In genomic region chr11:59171508-59172322, GRCh38 we compare ENCODE assay signal across 8 cellular contexts. TPM values are rescaled to one million over a fixed set of nuclear protein-coding genes. Genes with fewer than 3 reads are reported as not detected.
DNase-seq lines count a peak whose midpoint lies in the region; ATAC-seq and TF ChIP-seq lines count a peak whose summit lies in the region.

TSS of gene DTX4 (plus strand) at chr11:59172132. CDS start at chr11:59172596, 464 bp downstream.

- H3K4me1 ChIP-seq in hepatocyte (ENCODE audit: insufficient read depth): peaks cover 17% of the 10 kb centered on the region

- in situ Hi-C loops in astrocyte of the cerebellum (cut with HindIII; ENCODE audit: low sequenced_read_pairs): no loop called here

- no peaks in the 10 kb centered on the region for H3K36me3 ChIP-seq in hepatocyte (replicated peaks; ENCODE audit: insufficient read depth, low read depth)

- H3K9me3 ChIP-seq in hepatocyte (ENCODE audit: low read depth): no peaks in the 10 kb centered on the region

- no peaks in the 10 kb centered on the region for H4K20me1 ChIP-seq in hepatocyte (ENCODE audit: insufficient read depth, poor library complexity, severe bottlenecking)

- peaks cover 37% of the 10 kb centered on the region for H3K27me3 Mint-ChIP-seq in T-helper 2 cell treated with Interferon-gamma antibody and Interleukin-4, amounts not matched to agents 5 μg/mL and 100 μg/mL, for 36 hours (ENCODE audit: low read depth)

- peak; percentile 90 for DNase-seq in NCI-H1436 (lab: John Stamatoyannopoulos, UW)
- peak; percentile 86 for DNase-seq in T-helper 2 cell treated with Interferon-gamma antibody and Interleukin-4, amounts not matched to agents 5 μg/mL and 100 μg/mL, for 36 hours (ENCODE audit: low spot score)
- DNase-seq in astrocyte of the cerebellum (ENCODE audit: low read depth): peak; percentile 75
- DNase-seq in hepatocyte (ENCODE audit: low spot score): peak; percentile 96
- DNase-seq in retina: peak; percentile 99
- DNase-seq in cortex of kidney (lab: John Stamatoyannopoulos, UW): no peak

- H2AFZ ChIP-seq in hepatocyte: peak within 1 kb of the TSS; percentile 92

- peak; percentile 78 for ATAC-seq in HG02840 (IDR thresholded peaks at IDR 0.05; ENCODE audit: low FRiP score, unreplicated experiment)

- peak within 1 kb of the TSS; percentile 82 for H3K4me3 Mint-ChIP-seq in T-helper 2 cell treated with Interferon-gamma antibody and Interleukin-4, amounts not matched to agents 5 μg/mL and 100 μg/mL, for 36 hours

- H3K36me3 Mint-ChIP-seq in T-helper 2 cell treated with Interferon-gamma antibody and Interleukin-4, amounts not matched to agents 5 μg/mL and 100 μg/mL, for 36 hours (ENCODE audit: low read depth): no peaks in the 10 kb centered on the region

- H3K27ac Mint-ChIP-seq in T-helper 2 cell treated with Interferon-gamma antibody and Interleukin-4, amounts not matched to agents 5 μg/mL and 100 μg/mL, for 36 hours: peak within 1 kb of the TSS; percentile 50

- TF ChIP-seq CTCF in astrocyte of the cerebellum (IDR thresholded peaks at IDR 0.05; ENCODE audit: low read depth, low read length, missing control alignments): peak; percentile 74
- TF ChIP-seq CTCF in hepatocyte (IDR thresholded peaks at IDR 0.05; ENCODE audit: poor library complexity): peak; percentile 95

- H3K4me1 Mint-ChIP-seq in T-helper 2 cell treated with Interferon-gamma antibody and Interleukin-4, amounts not matched to agents 5 μg/mL and 100 μg/mL, for 36 hours (ENCODE audit: low read depth): peaks cover 10% of the 10 kb centered on the region

- H3K4me3 ChIP-seq in astrocyte of the cerebellum (ENCODE audit: low read depth, low read length) (peak within 1 kb of the TSS; percentile 55), hepatocyte (peak within 1 kb of the TSS; percentile 94)

- peak; percentile 38 for TF ChIP-seq POLR2A in GM15510 (IDR thresholded peaks at IDR 0.05; ENCODE audit: borderline replicate concordance, extremely low read depth, insufficient read length)

- peak within 1 kb of the TSS; percentile 95 for H3K27ac ChIP-seq in hepatocyte

- H3K9me2 ChIP-seq in hepatocyte (replicated peaks; ENCODE audit: insufficient read depth): no peaks in the 10 kb centered on the region

- peaks cover 27% of the 10 kb centered on the region for H3K79me2 ChIP-seq in hepatocyte

- H3K4me2 ChIP-seq in hepatocyte: peak within 1 kb of the TSS; percentile 100

- H3K9me3 Mint-ChIP-seq in T-helper 2 cell treated with Interferon-gamma antibody and Interleukin-4, amounts not matched to agents 5 μg/mL and 100 μg/mL, for 36 hours: no peaks in the 10 kb centered on the region

- no peaks in the 10 kb centered on the region for H3K27me3 ChIP-seq in hepatocyte

- WGBS in hepatocyte (ENCODE audit: low lambda C conversion rate, missing lambda C conversion rate): under 1% methylated on average over 53 of the region's 64 CpGs

RNA-seq across cellular contexts. Expression of gene DTX4, which starts in this region (rescaled TPM):
- 26.2 and 27.5 TPM in 2 replicates for total RNA-seq in hepatocyte
- polyA plus RNA-seq in hepatocyte: 13.6 and 15.4 TPM in 2 replicates
